8 cellular contexts compared by ENCODE assay signal in the genomic region with DNA sequence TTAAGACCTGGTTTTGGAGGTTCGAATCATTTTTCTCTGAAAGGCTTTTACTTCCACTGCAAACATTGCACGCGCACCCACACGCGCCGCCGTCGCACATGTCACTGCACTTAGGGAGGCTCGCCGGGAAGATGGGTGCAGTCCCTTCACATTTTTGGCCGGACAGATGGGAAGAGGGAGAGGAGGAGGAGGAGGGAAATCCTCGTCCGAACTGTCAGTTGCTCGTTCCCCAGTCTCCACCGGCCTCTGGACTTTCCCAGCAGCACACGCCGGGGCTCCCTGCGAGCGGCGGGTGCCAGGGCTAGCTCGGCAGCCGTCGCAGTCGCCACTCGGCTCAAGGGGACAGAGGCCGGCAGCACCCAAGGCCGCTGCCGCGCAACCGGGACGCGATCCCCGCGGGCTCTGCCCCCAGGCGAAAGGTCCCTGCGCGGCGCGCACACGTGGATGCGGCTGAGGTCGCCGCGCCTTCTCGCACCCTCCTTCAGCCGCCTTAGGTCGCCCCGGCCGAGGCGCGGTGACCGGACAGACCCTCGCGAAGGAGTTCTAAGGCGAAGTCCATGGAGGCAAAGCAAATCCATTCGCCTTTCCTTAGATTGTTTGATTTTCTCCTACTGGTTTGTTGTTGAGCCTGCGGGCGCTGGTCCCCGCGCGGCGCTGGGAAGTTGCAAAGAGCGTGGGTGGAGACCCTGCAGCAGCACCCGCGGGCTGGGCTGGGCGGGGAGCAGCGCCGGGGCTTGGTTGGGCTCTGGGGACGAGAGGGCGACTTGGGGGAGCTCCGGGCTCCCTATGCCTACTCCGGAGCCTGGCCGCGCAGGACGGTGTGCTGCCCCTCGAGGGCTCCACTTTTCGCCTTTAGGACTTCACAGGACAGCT. TPM values are rescaled to one million over a fixed set of nuclear protein-coding genes. Genes with fewer than 3 reads are reported as not detected.
DNase-seq lines count a peak whose midpoint lies in the region; ATAC-seq, FAIRE-seq and TF ChIP-seq lines count a peak whose summit lies in the region.

No MANE protein-coding gene starts in this region.

- H4K20me1 ChIP-seq in GM12878 (ENCODE audit: control insufficient read depth, insufficient read depth), result no peaks in the 10 kb centered on the region

- intact Hi-C loops in GM12878 (cut with micrococcal nuclease; ENCODE audit: unreplicated experiment), result loop anchor here (2.0 to 5.0 kb wide), 4 partner anchors 130 to 180 kb away; partner anchors contain the start of gene HBS1L

- ATAC-seq in GM19023 (IDR thresholded peaks at IDR 0.05; ENCODE audit: unreplicated experiment), result peak; percentile 9
- ATAC-seq in HG03196 (IDR thresholded peaks at IDR 0.05; ENCODE audit: unreplicated experiment), result peak; percentile 21
- peak; percentile 35 for ATAC-seq in GM12878

- no peak for TF ChIP-seq EP300 in GM12878 (IDR thresholded peaks at IDR 0.05; ENCODE audit: borderline replicate concordance in 1 of 2, control insufficient read depth in 1 of 2, low read depth in 2 of 2, low read length in 2 of 2)

- RAD21 ChIA-PET in GM12878 (lab: Charles Lee; ENCODE audit: unreplicated experiment), result interaction anchor here (0.5 to 8.1 kb wide), 21 partner anchors 11 to 1049 kb away, joined by 3 to 98 read pairs (median 6); no protein-coding TSS in a partner anchor

- TF ChIP-seq RAD21 in GM12878 (IDR thresholded peaks at IDR 0.05; ENCODE audit: insufficient read depth, low read depth, low read length), result no peak

- H3K9ac ChIP-seq in SK-N-MC (ENCODE audit: insufficient read length), result peak overlapping the region; percentile 75
- H3K9ac ChIP-seq in GM12878 (ENCODE audit: control insufficient read depth, insufficient read depth, low read length), result peak overlapping the region; percentile 71

- TF ChIP-seq CTCF in AG10803 (conservative IDR thresholded peaks at IDR 0.05; ENCODE audit: low read length) (no peak), GM12878 (IDR thresholded peaks at IDR 0.05 in 2 of 3, conservative IDR thresholded peaks at IDR 0.05 in 1 of 3; ENCODE audit: control insufficient read depth in 2 of 3, extremely low read depth in 1 of 3, insufficient read depth in 1 of 3, low read depth in 3 of 3, low read length in 3 of 3) (no peak), kidney epithelial cell (IDR thresholded peaks at IDR 0.05; ENCODE audit: insufficient read depth, low read length, poor library complexity, severe bottlenecking) (no peak)

- POLR2A ChIA-PET in GM12878 (lab: Charles Lee), result interaction anchor here (0.6 to 2.7 kb wide), 14 partner anchors 12 to 233 kb away, joined by 3 to 15 read pairs (median 5); no protein-coding TSS in a partner anchor

- peaks cover 52% of the 10 kb centered on the region for H3K79me2 ChIP-seq in GM12878 (ENCODE audit: control insufficient read depth, insufficient read depth, low read length)

- no peak for FAIRE-seq in GM12878 (lab: Jason Lieb, UNC)

- H3K4me1 ChIP-seq in GM12878 (ENCODE audit: control insufficient read depth, insufficient read depth, low read length), result peaks cover 16% of the 10 kb centered on the region

- H3K27ac ChIP-seq in SK-N-MC, result no peak overlapping the region
- H3K27ac ChIP-seq in GM12878 (ENCODE audit: control insufficient read depth, insufficient read depth), result peak overlapping the region; percentile 99
- H3K27ac ChIP-seq in substantia nigra (ENCODE audit: low read depth, low read length, poor library complexity, severe bottlenecking), result no peak overlapping the region

- H3K4me3 ChIP-seq in AG10803 (ENCODE audit: low read length) (peak overlapping the region; percentile 54), SK-N-MC (peak overlapping the region; percentile 97), GM12878 (peak overlapping the region; percentile 89), kidney epithelial cell (ENCODE audit: low read depth, low read length) (peak overlapping the region; percentile 51)

- H3K27me3 ChIP-seq in GM12878 (replicated peaks in 1 of 2; ENCODE audit: control insufficient read depth in 2 of 2, insufficient read depth in 2 of 2, low read length in 1 of 2) (no peaks in the 10 kb centered on the region), kidney epithelial cell (ENCODE audit: control insufficient read depth, insufficient read depth, low read length) (peaks cover 4% of the 10 kb centered on the region)

- TSS peak; percentile 80 for BruUV-seq in GM12878 (replicated peaks; lab: Mats Ljungman, UMichigan)

- DNase-seq in AG10803 (ENCODE audit: low read depth), result no peak
- no peak for DNase-seq in SK-N-MC (ENCODE audit: low read depth, low spot score)
- DNase-seq in GM12878 (ENCODE audit: low read depth, low spot score), result no peak
- DNase-seq in kidney epithelial cell (ENCODE audit: low read depth), result no peak
- peak in 2 of 3 experiments; percentile 19 to 35 for DNase-seq in stimulated activated CD4-positive, alpha-beta T cell treated with anti-CD3 and anti-CD28 coated beads, TNF-alpha, amount 100 ng/mL, for 4 hours (ENCODE audit: low read depth in 3 of 3)
- DNase-seq in substantia nigra (lab: John Stamatoyannopoulos, UW), result no peak

- peak overlapping the region; percentile 85 for H3K4me2 ChIP-seq in GM12878 (ENCODE audit: control insufficient read depth, insufficient read depth)

- H3K9me3 ChIP-seq in SK-N-MC (ENCODE audit: low read depth, low read length) (no peaks in the 10 kb centered on the region), GM12878 (replicated peaks; ENCODE audit: control insufficient read depth, insufficient read depth, low read length) (no peaks in the 10 kb centered on the region)

- WGBS in GM12878 (ENCODE audit: insufficient coverage, insufficient replicate concordance, low lambda C conversion rate, missing lambda C conversion rate), result 1% methylated on average over 52 of the region's 77 CpGs

- in situ Hi-C loops in GM12878 (cut with MboI), result loop anchor here (5.0 kb wide), 1 partner anchor 170 kb away; no protein-coding TSS in a partner anchor

- peak overlapping the region; percentile 92 for H2AFZ ChIP-seq in GM12878 (ENCODE audit: control insufficient read depth, low read depth, low read length)

- TF ChIP-seq POLR2A in GM12878 (IDR thresholded peaks at IDR 0.05; ENCODE audit: low read depth, low read length), result peak; percentile 60

- CTCF ChIA-PET in GM12878 (lab: Yijun Ruan, JAX), result interaction anchor here (0.5 to 12.3 kb wide), 11 partner anchors 15 to 154 kb away, joined by 3 to 149 read pairs (median 14); partner anchors contain the start of gene HBS1L

- SMC1A ChIA-PET in GM12878 (lab: Charles Lee; ENCODE audit: uncharacterized antibody, unreplicated experiment), result interaction anchor here (1.4 to 12.3 kb wide), 11 partner anchors 20 to 178 kb away, joined by 3 to 133 read pairs (median 10); no protein-coding TSS in a partner anchor

- peaks cover 11% of the 10 kb centered on the region; the same call in 1 of the 2 replicates for H3K36me3 ChIP-seq in SK-N-MC (ENCODE audit: insufficient read depth, low read length)
- H3K36me3 ChIP-seq in GM12878 (ENCODE audit: control insufficient read depth in 2 of 2, insufficient read depth in 2 of 2, low read length in 1 of 2), result peaks cover 0 to 7% of the 10 kb centered on the region in 2 experiments; a peak in 2 of 4 replicates
- no peaks in the 10 kb centered on the region for H3K36me3 ChIP-seq in kidney epithelial cell (ENCODE audit: control insufficient read depth, insufficient read depth, low read length)

TF ChIP-seq in GM12878, 131 proteins besides CTCF, POLR2A, EP300 and RAD21 (continues in another document):
- TF ChIP-seq EGR1 (IDR thresholded peaks at IDR 0.05; ENCODE audit: borderline replicate concordance in 1 of 2, low read depth in 2 of 2, low read length in 2 of 2), result peak in 1 of 2 experiments; percentile 88; a peak in 2 of 3 replicates
- peak; percentile 54; the same call in 1 of the 2 replicates for TF ChIP-seq RCOR1 (conservative IDR thresholded peaks at IDR 0.05; ENCODE audit: low read depth, low read length)
- peak; percentile 28; the same call in 1 of the 2 replicates for TF ChIP-seq DPF2 (IDR thresholded peaks at IDR 0.05)
- TF ChIP-seq BHLHE40 (IDR thresholded peaks at IDR 0.05; ENCODE audit: borderline replicate concordance in 1 of 2, low read depth in 2 of 2, low read length in 1 of 2), result peak in 1 of 2 experiments; percentile 38; a peak in 2 of 4 replicates
- TF ChIP-seq MXI1 (IDR thresholded peaks at IDR 0.05; ENCODE audit: low read depth, low read length), result peak; percentile 81

RNA-seq across cellular contexts. Expression of gene MYB, which starts 1.2 kb away (rescaled TPM):
- total RNA-seq in GM12878 (2013; cell fraction: nucleolus; rRNA removed), result 60.0 and 65.9 TPM in 2 replicates
- total RNA-seq in GM12878 (2014; rRNA removed) (16.1 TPM in 2 replicates), GM12878 (2014; rRNA removed; fragmentation: Illumina TruSeq; extraction: Trizol) (21.8 and 23.2 TPM in 2 replicates), GM12878 (2021) (21.3 and 22.4 TPM in 2 replicates), kidney epithelial cell (0.62 and 1.7 TPM in 2 replicates)
- 16.0 TPM for polyA plus RNA-seq in GM12878 (2011; ENCODE audit: low read depth)
- polyA plus RNA-seq in GM12878 (2011; rRNA removed) (20.3 and 20.7 TPM in 2 replicates), GM12878 (2014; fragmentation: Illumina TruSeq; extraction: Trizol) (25.2 and 32.5 TPM in 2 replicates), GM12878 (2014; fragmentation: Nextera tagmentation; extraction: Ambion mirVana) (10 to 100 TPM in 1 of 2 experiments, 1 to 10 TPM in 1; 7.0 to 10.3 TPM), GM12878 (2014; rRNA removed) (15.5 and 17.9 TPM in 2 replicates), GM12878 (2016; fragmentation: Nextera tagmentation; extraction: Ambion mirVana) (10 to 100 TPM; 24.1 to 29.8 TPM)
- 17.6 and 27.0 TPM in 2 replicates for polyA plus RNA-seq in GM12878 (2011; cell fraction: cytosol; rRNA removed)
- polyA plus RNA-seq in GM12878 (2011; cell fraction: nucleus; rRNA removed), result 26.4 and 28.1 TPM in 2 replicates
- polyA plus RNA-seq in GM12878 (2012), result 16.1 and 21.0 TPM in 2 replicates
- polyA minus RNA-seq in GM12878 (2011; rRNA and poly(A)+ RNA removed), result 30.4 and 34.2 TPM in 2 replicates
- polyA minus RNA-seq in GM12878 (2011; cell fraction: cytosol; rRNA and poly(A)+ RNA removed), result 12.0 and 13.7 TPM in 2 replicates
- polyA minus RNA-seq in GM12878 (2011; cell fraction: nucleus; rRNA and poly(A)+ RNA removed), result 34.0 and 50.9 TPM in 2 replicates

Comparison
In these comparisons a context has a peak if more than half of its experiments do, and no peak if none do; other contexts are left out.
1. DNase-seq: peak in stimulated activated CD4-positive, alpha-beta T cell treated with anti-CD3 and anti-CD28 coated beads, TNF-alpha, amount 100 ng/mL, for 4 hours (2 of 3); none in AG10803 (single experiment), SK-N-MC (single experiment), GM12878 (single experiment), kidney epithelial cell (single experiment) and substantia nigra (0 of 49).
2. Peak in every context shown above with its lines, with median percentiles within 50 percentile points of each other: H3K4me3 ChIP-seq and ATAC-seq.